ENCODE assay signal across 14 cellular contexts in the genomic region with DNA sequence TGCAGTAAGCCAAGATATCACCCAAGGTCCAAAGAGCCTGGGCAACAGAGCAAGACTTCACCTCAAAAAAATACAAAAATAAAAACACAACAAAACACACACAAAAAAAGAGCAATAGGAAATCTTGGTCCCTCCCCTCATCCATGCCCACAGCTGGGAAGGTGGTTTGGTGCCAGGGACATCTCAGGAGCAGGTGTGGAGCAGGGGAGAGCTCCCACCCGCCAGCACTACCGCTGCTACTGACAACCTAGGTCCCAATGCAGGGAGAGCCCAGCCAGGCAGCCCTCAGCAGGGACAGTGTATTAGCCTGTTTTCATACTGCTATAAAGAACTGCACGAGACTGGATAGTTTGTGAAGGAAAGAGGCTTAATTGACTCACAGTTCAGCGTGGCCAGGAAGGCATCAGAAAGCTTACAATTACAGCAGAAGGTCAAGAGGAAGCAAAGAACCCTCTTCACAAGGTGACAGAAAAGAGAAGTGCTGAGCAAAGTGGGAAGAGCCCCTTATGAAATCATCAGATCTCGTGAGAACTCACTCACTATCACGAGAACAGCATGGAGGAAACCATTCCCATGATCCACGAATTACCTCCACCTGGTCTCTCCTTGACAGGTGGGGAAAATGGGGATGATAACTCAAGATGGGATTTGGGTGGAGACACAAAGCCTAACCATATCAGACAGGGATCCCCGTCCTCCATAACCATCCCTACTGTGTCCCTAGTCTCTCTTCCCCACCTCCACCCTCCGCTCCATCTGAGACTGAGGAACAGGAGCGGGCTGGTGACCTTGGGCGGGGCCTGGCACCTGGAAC.
A peak's percentile ranks its signal among the peaks of the same experiment; 100 is the strongest.
DNase-seq lines count a peak whose midpoint lies in the region; ATAC-seq lines count a peak whose summit lies in the region.
"Had no signal": no experiment of that assay in that cellular context is flagged by ENCODE, and none has a peak within 500 bp of the region (broad histone marks: within the 10 kb centered on the region; RNA-seq: fewer than 3 reads in every experiment).

No MANE protein-coding gene starts in this region.

- no peaks in the 10 kb centered on the region for H3K4me1 Mint-ChIP-seq in naive thymus-derived CD4-positive, alpha-beta T cell
- H3K4me1 Mint-ChIP-seq in CD8-positive, alpha-beta memory T cell, result no peaks in the 10 kb centered on the region

- H3K27me3 Mint-ChIP-seq in naive thymus-derived CD4-positive, alpha-beta T cell, result peaks cover 0 to 7% (median 0%) of the 10 kb centered on the region in 5 donors
- peaks cover 6 to 25% of the 10 kb centered on the region in 2 donors for H3K27me3 Mint-ChIP-seq in CD8-positive, alpha-beta memory T cell

- H3K27ac ChIP-seq in naive thymus-derived CD4-positive, alpha-beta T cell (ENCODE audit: low read depth, low read length), result no peak overlapping the region
- no peak overlapping the region for H3K27ac ChIP-seq in CD8-positive, alpha-beta memory T cell (ENCODE audit: low read depth, low read length)
- H3K27ac ChIP-seq: SJSA1 had no signal

- no peak overlapping the region for H3K4me3 ChIP-seq in naive thymus-derived CD4-positive, alpha-beta T cell (ENCODE audit: low read length)
- no peak overlapping the region for H3K4me3 ChIP-seq in CD8-positive, alpha-beta memory T cell (ENCODE audit: low read length)
- H3K4me3 ChIP-seq: SJSA1 had no signal

- H3K4me3 Mint-ChIP-seq in naive thymus-derived CD4-positive, alpha-beta T cell, result no peak overlapping the region
- no peak overlapping the region for H3K4me3 Mint-ChIP-seq in CD8-positive, alpha-beta memory T cell
- H3K4me3 Mint-ChIP-seq: activated T-helper 1 cell treated with anti-CD3 and anti-CD28 coated beads, Interleukin-12 subunit alpha, Interleukin-12 subunit beta, Interleukin-2, Interleukin-4 antibody, amounts not matched to agents 30 ng/mL and 10 ng/mL and 1 ng/mL, durations not matched to agents 14 hours and 24 hours and 36 hours; CD4-positive, alpha-beta T cell had no signal

- no peak overlapping the region for H3K27ac Mint-ChIP-seq in naive thymus-derived CD4-positive, alpha-beta T cell
- no peak overlapping the region for H3K27ac Mint-ChIP-seq in CD8-positive, alpha-beta memory T cell
- H3K27ac Mint-ChIP-seq: activated T-helper 1 cell treated with anti-CD3 and anti-CD28 coated beads, Interleukin-12 subunit alpha, Interleukin-12 subunit beta, Interleukin-2, Interleukin-4 antibody, amounts not matched to agents 30 ng/mL and 10 ng/mL and 1 ng/mL, durations not matched to agents 14 hours and 24 hours and 36 hours; CD4-positive, alpha-beta T cell had no signal

- no peaks in the 10 kb centered on the region for H3K27me3 ChIP-seq in naive thymus-derived CD4-positive, alpha-beta T cell (ENCODE audit: control insufficient read depth in 2 of 2, insufficient read depth in 2 of 2, low read length in 2 of 2)
- H3K27me3 ChIP-seq in CD8-positive, alpha-beta memory T cell (ENCODE audit: insufficient read depth, low read length, poor library complexity, severe bottlenecking), result no peaks in the 10 kb centered on the region

- ATAC-seq in naive thymus-derived CD4-positive, alpha-beta T cell, result peak; percentile 18

- no peaks in the 10 kb centered on the region for H3K36me3 ChIP-seq in naive thymus-derived CD4-positive, alpha-beta T cell (ENCODE audit: control insufficient read depth in 2 of 3, insufficient read depth in 3 of 3, low read length in 3 of 3)
- H3K36me3 ChIP-seq in CD8-positive, alpha-beta memory T cell (ENCODE audit: insufficient read depth, low read length), result no peaks in the 10 kb centered on the region
- H3K36me3 ChIP-seq: SJSA1 had no signal

- H3K9me3 ChIP-seq in naive thymus-derived CD4-positive, alpha-beta T cell (ENCODE audit: control insufficient read depth in 2 of 3, low read length in 3 of 3), result no peaks in the 10 kb centered on the region
- H3K9me3 ChIP-seq in CD8-positive, alpha-beta memory T cell (ENCODE audit: low read length), result no peaks in the 10 kb centered on the region
- H3K9me3 ChIP-seq: SJSA1 had no signal

- in situ Hi-C loops in KBM-7 (cut with MboI; ENCODE audit: low pct_unique_long_range_greater_than_20kb, low sequenced_read_pairs), result no loop called here

- DNase-seq in GF-D8 (lab: John Stamatoyannopoulos, UW) (peak; percentile 14), KBM-7 (peak; percentile 66), SKM-1 (lab: John Stamatoyannopoulos, UW; ENCODE audit: unreplicated experiment) (peak; percentile 80), hypothalamus (lab: John Stamatoyannopoulos, UW) (no peak), cerebellar cortex (ENCODE audit: low spot score) (no peak)
- DNase-seq in naive thymus-derived CD4-positive, alpha-beta T cell, result no peak
- DNase-seq in CD8-positive, alpha-beta memory T cell, result no peak
- DNase-seq: activated CD4-positive, alpha-beta T cell treated with anti-CD3 and anti-CD28 coated beads, Interleukin-2, amount 50 U/mL, for 4 hours; NCI-H1694 treated with DMSO at 0.1 percent for 48 hours; NCI-H748 treated with DMSO at 0.1 percent for 48 hours; stimulated activated CD4-positive, alpha-beta T cell treated with anti-CD3 and anti-CD28 coated beads, Interleukin-12 subunit alpha, Interleukin-12 subunit beta, amount 100 ng/mL, for 4 hours had no signal

- intact Hi-C loops in naive thymus-derived CD4-positive, alpha-beta T cell (cut with micrococcal nuclease), result no loop called here

- no peaks in the 10 kb centered on the region for H3K9me3 Mint-ChIP-seq in naive thymus-derived CD4-positive, alpha-beta T cell
- no peaks in the 10 kb centered on the region for H3K9me3 Mint-ChIP-seq in CD8-positive, alpha-beta memory T cell
- H3K9me3 Mint-ChIP-seq: activated T-helper 1 cell treated with anti-CD3 and anti-CD28 coated beads, Interleukin-12 subunit alpha, Interleukin-12 subunit beta, Interleukin-2, Interleukin-4 antibody, amounts not matched to agents 30 ng/mL and 10 ng/mL and 1 ng/mL, durations not matched to agents 14 hours and 24 hours and 36 hours; CD4-positive, alpha-beta T cell had no signal

- CTCF ChIA-PET in naive thymus-derived CD4-positive, alpha-beta T cell (lab: Charles Lee), result no interaction called here
- CTCF ChIA-PET in CD8-positive, alpha-beta memory T cell (lab: Charles Lee), result no interaction called here

- no peaks in the 10 kb centered on the region for H3K4me1 ChIP-seq in naive thymus-derived CD4-positive, alpha-beta T cell (ENCODE audit: control insufficient read depth in 2 of 2, insufficient read depth in 2 of 2, low read length in 2 of 2)
- no peaks in the 10 kb centered on the region for H3K4me1 ChIP-seq in CD8-positive, alpha-beta memory T cell (ENCODE audit: insufficient read depth, low read length)
- H3K4me1 ChIP-seq: SJSA1 had no signal

- no peaks in the 10 kb centered on the region for H3K36me3 Mint-ChIP-seq in naive thymus-derived CD4-positive, alpha-beta T cell
- H3K36me3 Mint-ChIP-seq in CD8-positive, alpha-beta memory T cell, result no peaks in the 10 kb centered on the region

- POLR2A ChIA-PET in naive thymus-derived CD4-positive, alpha-beta T cell (lab: Charles Lee), result no interaction called here
- POLR2A ChIA-PET in CD8-positive, alpha-beta memory T cell (lab: Charles Lee), result no interaction called here

Comparison
In these comparisons a context has a peak if more than half of its experiments do, and no peak if none do; other contexts are left out.
1. DNase-seq: peak in GF-D8 (single experiment), KBM-7 (single experiment) and SKM-1 (single experiment); none in naive thymus-derived CD4-positive, alpha-beta T cell (0 of 9), hypothalamus (0 of 51), cerebellar cortex (single experiment) and CD8-positive, alpha-beta memory T cell (0 of 5).